Comparison of ENCODE assay signal across 11 cellular contexts in genomic region chr1:205382990-205383389, GRCh38. TPM values are rescaled to one million over a fixed set of nuclear protein-coding genes. Genes with fewer than 3 reads are reported as not detected.
DNase-seq lines count a peak whose midpoint lies in the region; ATAC-seq, FAIRE-seq and TF ChIP-seq lines count a peak whose summit lies in the region.
"Not testable (repeated sequence)": the region's sequence is repeated elsewhere in the genome, so short reads cannot be mapped to it uniquely, and the experiment has no call there.
"Had no signal": no experiment of that assay in that cellular context is flagged by ENCODE, and none has a peak within 500 bp of the region (broad histone marks: within the 10 kb centered on the region; RNA-seq: fewer than 3 reads in every experiment).

No MANE protein-coding gene starts in this region.

- TF ChIP-seq CTCF in right atrium auricular region (IDR thresholded peaks at IDR 0.05); HepG2 (CRISPR knock-in tag; IDR thresholded peaks at IDR 0.05); testis (IDR thresholded peaks at IDR 0.05): not testable (repeated sequence)

- H3K4me1 ChIP-seq in right atrium auricular region = not testable (repeated sequence)
- H3K4me1 ChIP-seq in HepG2 (ENCODE audit: insufficient read depth, low read length) (peaks cover 16% of the 10 kb centered on the region), testis (peaks cover 46% of the 10 kb centered on the region)

- POLR2A ChIA-PET in HepG2 (lab: Yijun Ruan, JAX) = not testable (repeated sequence)

- not testable (repeated sequence) for H3K27me3 ChIP-seq in right atrium auricular region, testis
- H3K27me3 ChIP-seq in HepG2 (ENCODE audit: control insufficient read depth in 1 of 2, insufficient read depth in 2 of 2, low read length in 2 of 2) = peaks cover 0 to 31% of the 10 kb centered on the region in 2 experiments; a peak in 2 of 5 replicates

- 0 out of 2 replicates have a peak overlapping the region, but pooled peaks have one; percentile 1 for H3K4me2 ChIP-seq in HepG2 (ENCODE audit: low read depth, low read length)

- not testable (repeated sequence) for H3K9ac ChIP-seq in HepG2 (ENCODE audit: insufficient read depth, low read depth, low read length)

- FAIRE-seq in HepG2 (lab: Jason Lieb, UNC) = peak; percentile 28

- H2AFZ ChIP-seq in HepG2 (ENCODE audit: low read length) = not testable (repeated sequence)

- intact Hi-C loops in HepG2 (cut with micrococcal nuclease; ENCODE audit: unreplicated experiment); testis (cut with DNase I; ENCODE audit: low total_unique reads): not testable (repeated sequence)

- H3K9me3 ChIP-seq in right atrium auricular region; HepG2 (ENCODE audit: low read length); testis: not testable (repeated sequence)

- in situ Hi-C loops in HepG2 (cut with HindIII; ENCODE audit: extremely low pct_ligation_motif_present, low pct_unique_long_range_greater_than_20kb) = not testable (repeated sequence)

- DNase-seq in activated CD8-positive, alpha-beta memory T cell treated with anti-CD3 and anti-CD28 coated beads for 24 hours = peak; percentile 1
- peak; percentile 11 for DNase-seq in right atrium auricular region (ENCODE audit: low spot score)
- DNase-seq in HepG2 (ENCODE audit: low spot score); testis: not testable (repeated sequence)

- WGBS in HepG2 (ENCODE audit: low lambda C conversion rate) = 13% methylated on average over 3 of the region's 3 CpGs
- WGBS in testis, 2 donors = 62 to 67% methylated on average over 3 of the region's 3 CpGs

- not testable (repeated sequence) for H4K20me1 ChIP-seq in HepG2 (ENCODE audit: insufficient read depth, low read length)

- ATAC-seq in HepG2 = peak; percentile 55; the same call in 2 of the 3 replicates

- not testable (repeated sequence) for TF ChIP-seq EP300 in HepG2 (IDR thresholded peaks at IDR 0.05; ENCODE audit: low read depth in 2 of 2, low read length in 2 of 2); HepG2 (CRISPR knock-in tag; IDR thresholded peaks at IDR 0.05; ENCODE audit: borderline replicate concordance)

- H3K4me3 ChIP-seq in right atrium auricular region; HepG2 (replicated peaks in 1 of 3; ENCODE audit: insufficient read depth in 1 of 3, low read depth in 2 of 3, low read length in 3 of 3); testis: not testable (repeated sequence)

- H3K27ac ChIP-seq in right atrium auricular region; HepG2 (ENCODE audit: extremely low read length, insufficient read depth, low read length): not testable (repeated sequence)
- H3K27ac ChIP-seq in testis = peak overlapping the region; percentile 27 to 87

- not testable (repeated sequence) for TF ChIP-seq RAD21 in HepG2 (CRISPR knock-in tag; IDR thresholded peaks at IDR 0.05)

- not testable (repeated sequence) for H3K36me3 ChIP-seq in right atrium auricular region; HepG2 (replicated peaks in 1 of 2; ENCODE audit: control insufficient read depth in 1 of 2, insufficient read depth in 2 of 2, low read length in 2 of 2); testis (ENCODE audit: low read depth, missing control alignments)

- TF ChIP-seq POLR2A in HepG2 (IDR thresholded peaks at IDR 0.05; ENCODE audit: insufficient read depth in 1 of 2, low read depth in 2 of 2, low read length in 2 of 2); testis (IDR thresholded peaks at IDR 0.05): not testable (repeated sequence)

- H3K79me2 ChIP-seq in HepG2 (ENCODE audit: insufficient read depth, low read length) = not testable (repeated sequence)

- CTCF ChIA-PET in HepG2 (lab: Yijun Ruan, JAX; ENCODE audit: low intra/inter-chr PET ratio, low total read pairs) = not testable (repeated sequence)

- not testable (repeated sequence) for BruUV-seq in HepG2 (replicated peaks; lab: Mats Ljungman, UMichigan)

TF ChIP-seq in HepG2, 621 proteins besides CTCF, POLR2A, EP300 and RAD21 (continues in another document):
- TF ChIP-seq PITX1 (CRISPR knock-in tag; IDR thresholded peaks at IDR 0.05) = peak; percentile 75
- peak; percentile 32; the same call in 1 of the 2 replicates for TF ChIP-seq HNF4A (CRISPR knock-in tag; IDR thresholded peaks at IDR 0.05)
- TF ChIP-seq TEAD3 (CRISPR knock-in tag; optimal IDR thresholded peaks at IDR 0.05; ENCODE audit: borderline replicate concordance) = peak; percentile 69
- TF ChIP-seq ZNF121 (CRISPR knock-in tag; IDR thresholded peaks at IDR 0.05) = peak; percentile 96
- TF ChIP-seq ZMYM3 (CRISPR knock-in tag; IDR thresholded peaks at IDR 0.05) = peak; percentile 46; the same call in 1 of the 2 replicates

RNA-seq across cellular contexts. Expression of gene KLHDC8A, which starts 26.3 kb away (rescaled TPM):
- total RNA-seq in right atrium auricular region (under 1 TPM in 1 of 2 donors, not detected in 1; 0.24 TPM), HepG2 (2016; rRNA removed; fragmentation: Illumina TruSeq; extraction: Trizol) (not detected in 2 replicates), testis (10 to 100 TPM; 11.7 to 12.9 TPM)
- not detected in 2 replicates for total RNA-seq in HepG2 (2016; cell fraction: cytosol; rRNA removed; fragmentation: Illumina TruSeq; extraction: Trizol; ENCODE audit: low read depth)
- total RNA-seq in HepG2 (2016; cell fraction: insoluble cytoplasmic fraction; rRNA removed; fragmentation: Illumina TruSeq; extraction: Trizol) = not detected in 2 replicates
- total RNA-seq in HepG2 (2016; cell fraction: membrane; rRNA removed; fragmentation: Illumina TruSeq; extraction: Trizol) = not detected in 2 replicates
- not detected in 2 replicates for total RNA-seq in HepG2 (2016; cell fraction: nucleus; rRNA removed; fragmentation: Illumina TruSeq; extraction: Trizol)
- polyA plus RNA-seq in HepG2 (2011; rRNA removed) (not detected in 2 replicates), testis (ENCODE audit: insufficient read depth, low read depth, low replicate concordance) (10.5 TPM)
- polyA plus RNA-seq in HepG2 (2011; cell fraction: cytosol; rRNA removed) = not detected in 2 replicates
- not detected in 2 replicates for polyA plus RNA-seq in HepG2 (2011; cell fraction: nucleus; rRNA removed)
- polyA plus RNA-seq in HepG2 (2012) = not detected in 2 replicates
- not detected in 2 replicates for polyA plus RNA-seq in HepG2 (2016; cell fraction: cytosol; fragmentation: Illumina TruSeq; extraction: Trizol; ENCODE audit: low read depth)
- not detected in 2 replicates for polyA plus RNA-seq in HepG2 (2016; cell fraction: insoluble cytoplasmic fraction; fragmentation: Illumina TruSeq; extraction: Trizol; ENCODE audit: low read depth)
- not detected in 2 replicates for polyA plus RNA-seq in HepG2 (2016; cell fraction: membrane; fragmentation: Illumina TruSeq; extraction: Trizol; ENCODE audit: low read depth)
- not detected in 2 replicates for polyA plus RNA-seq in HepG2 (2016; cell fraction: nucleus; fragmentation: Illumina TruSeq; extraction: Trizol; ENCODE audit: insufficient read depth, low read depth)
- 0.77 TPM in 1 of 2 replicates, not detected in the other for polyA minus RNA-seq in HepG2 (2011; rRNA and poly(A)+ RNA removed; ENCODE audit: low replicate concordance)
- not detected in 2 replicates for polyA minus RNA-seq in HepG2 (2011; cell fraction: cytosol; rRNA and poly(A)+ RNA removed)
- not detected in 2 replicates for polyA minus RNA-seq in HepG2 (2011; cell fraction: nucleus; rRNA and poly(A)+ RNA removed)
- total RNA-seq: A673; CD4-positive, alpha-beta memory T cell; CD4-positive, CD25-positive, alpha-beta regulatory T cell; CD8-positive, alpha-beta memory T cell; GM12878 had no signal
- polyA plus RNA-seq: CD14-positive monocyte; CD4-positive, alpha-beta memory T cell; CD8-positive, alpha-beta memory T cell; GM12878 had no signal

RNA-seq across cellular contexts. Expression of gene LEMD1, which starts 38.9 kb away (rescaled TPM):
- not detected for total RNA-seq in right atrium auricular region
- 0.84 and 2.3 TPM in 2 replicates for total RNA-seq in HepG2 (2016; rRNA removed; fragmentation: Illumina TruSeq; extraction: Trizol)
- total RNA-seq in HepG2 (2016; cell fraction: cytosol; rRNA removed; fragmentation: Illumina TruSeq; extraction: Trizol; ENCODE audit: low read depth) = not detected in 2 replicates
- 0.79 and 2.7 TPM in 2 replicates for total RNA-seq in HepG2 (2016; cell fraction: insoluble cytoplasmic fraction; rRNA removed; fragmentation: Illumina TruSeq; extraction: Trizol)
- total RNA-seq in HepG2 (2016; cell fraction: membrane; rRNA removed; fragmentation: Illumina TruSeq; extraction: Trizol) = 0.62 and 0.74 TPM in 2 replicates
- 4.5 and 8.3 TPM in 2 replicates for total RNA-seq in HepG2 (2016; cell fraction: nucleus; rRNA removed; fragmentation: Illumina TruSeq; extraction: Trizol)
- polyA plus RNA-seq in HepG2 (2011; rRNA removed) = 1.4 and 2.1 TPM in 2 replicates
- 0.29 and 0.59 TPM in 2 replicates for polyA plus RNA-seq in HepG2 (2011; cell fraction: cytosol; rRNA removed)
- 5.5 and 6.9 TPM in 2 replicates for polyA plus RNA-seq in HepG2 (2011; cell fraction: nucleus; rRNA removed)
- 0.32 and 1.3 TPM in 2 replicates for polyA plus RNA-seq in HepG2 (2012)
- polyA plus RNA-seq in HepG2 (2016; cell fraction: cytosol; fragmentation: Illumina TruSeq; extraction: Trizol; ENCODE audit: low read depth) = 0.42 TPM in 1 of 2 replicates, not detected in the other
- 1.2 TPM in 2 replicates for polyA plus RNA-seq in HepG2 (2016; cell fraction: insoluble cytoplasmic fraction; fragmentation: Illumina TruSeq; extraction: Trizol; ENCODE audit: low read depth)
- 0.79 TPM in 1 of 2 replicates, not detected in the other for polyA plus RNA-seq in HepG2 (2016; cell fraction: membrane; fragmentation: Illumina TruSeq; extraction: Trizol; ENCODE audit: low read depth)
- polyA plus RNA-seq in HepG2 (2016; cell fraction: nucleus; fragmentation: Illumina TruSeq; extraction: Trizol; ENCODE audit: insufficient read depth, low read depth) = not detected in 2 replicates
- 2.3 and 20.4 TPM in 2 replicates for polyA minus RNA-seq in HepG2 (2011; rRNA and poly(A)+ RNA removed; ENCODE audit: low replicate concordance)
- polyA minus RNA-seq in HepG2 (2011; cell fraction: cytosol; rRNA and poly(A)+ RNA removed) = 2.9 and 3.3 TPM in 2 replicates
- polyA minus RNA-seq in HepG2 (2011; cell fraction: nucleus; rRNA and poly(A)+ RNA removed) = 8.5 and 10.2 TPM in 2 replicates
- total RNA-seq in testis = 10 to 100 TPM; 35.2 to 71.1 TPM
- 83.2 TPM for polyA plus RNA-seq in testis (ENCODE audit: insufficient read depth, low read depth, low replicate concordance)
- total RNA-seq: CD4-positive, CD25-positive, alpha-beta regulatory T cell; GM12878 had no signal
- polyA plus RNA-seq: AG04450; CD14-positive monocyte; CD4-positive, alpha-beta memory T cell; CD4-positive, CD25-positive, alpha-beta regulatory T cell; CD8-positive, alpha-beta memory T cell had no signal

Comparison
In these comparisons a context has a peak if more than half of its experiments do, and no peak if none do; other contexts are left out.
1. RNA of gene KLHDC8A, which starts 26.3 kb away (total RNA-seq): 11.7 to 12.9 TPM in testis; 0.24 TPM in right atrium auricular region and not detected in HepG2; every median in the first group is over 10 times any median in the second.